ENCODE assay signal across 17 cellular contexts in genomic region chr3:126939347-126939735, GRCh38. TPM values are rescaled to one million over a fixed set of nuclear protein-coding genes. Genes with fewer than 3 reads are reported as not detected.
DNase-seq lines count a peak whose midpoint lies in the region; ATAC-seq, FAIRE-seq and TF ChIP-seq lines count a peak whose summit lies in the region.
"Had no signal": no experiment of that assay in that cellular context is flagged by ENCODE, and none has a peak within 500 bp of the region (broad histone marks: within the 10 kb centered on the region; RNA-seq: fewer than 3 reads in every experiment).

No MANE protein-coding gene starts in this region.

- no peaks in the 10 kb centered on the region for H3K27me3 Mint-ChIP-seq in brain
- no peaks in the 10 kb centered on the region for H3K27me3 Mint-ChIP-seq in activated CD8-positive, alpha-beta T cell treated with anti-CD3 and anti-CD28 coated beads for 36 hours
- H3K27me3 Mint-ChIP-seq: activated CD8-positive, alpha-beta memory T cell treated with anti-CD3 and anti-CD28 coated beads, Interleukin-2, amount 10 ng/mL, durations not matched to agents 7 days and 5 days; activated naive CD4-positive, alpha-beta T cell treated with anti-CD3 and anti-CD28 coated beads, Interleukin-2, amount 50 U/mL, for 24 hours; central memory CD8-positive, alpha-beta T cell had no signal

- no peaks in the 10 kb centered on the region for H3K9me3 ChIP-seq in BE2C
- H3K9me3 ChIP-seq: mucosa of descending colon, Peyer's patch had no signal

- DNase-seq in BE2C (peak; percentile 49), HTR-8/SVneo (ENCODE audit: insufficient read length, low spot score) (no peak), left colon (no peak)
- no peak for DNase-seq in stimulated activated CD4-positive, alpha-beta T cell treated with anti-CD3 and anti-CD28 coated beads, Interleukin-15, amount 100 ng/mL, for 24 hours
- no peak for DNase-seq in activated CD8-positive, alpha-beta memory T cell treated with anti-CD3 and anti-CD28 coated beads for 24 hours
- no peak for DNase-seq in activated CD8-positive, alpha-beta T cell treated with anti-CD3 and anti-CD28 coated beads for 36 hours
- DNase-seq: activated CD8-positive, alpha-beta memory T cell treated with anti-CD3 and anti-CD28 coated beads, Interleukin-2, amount 10 ng/mL, durations not matched to agents 7 days and 5 days; DMS79 treated with DMSO at 0.1 percent for 48 hours; Peyer's patch; stimulated activated naive CD4-positive, alpha-beta T cell treated with Interleukin-2 at 50 U/mL for 16 hours had no signal

- H3K4me1 ChIP-seq in BE2C = peaks cover 32% of the 10 kb centered on the region

- FAIRE-seq in HTR-8/SVneo (lab: Jason Lieb, UNC) = peak; percentile 40
- FAIRE-seq: H54, TTC549 had no signal

- no peaks in the 10 kb centered on the region for H3K9me3 Mint-ChIP-seq in brain
- H3K9me3 Mint-ChIP-seq in activated CD8-positive, alpha-beta T cell treated with anti-CD3 and anti-CD28 coated beads for 36 hours = no peaks in the 10 kb centered on the region
- H3K9me3 Mint-ChIP-seq: activated naive CD4-positive, alpha-beta T cell treated with anti-CD3 and anti-CD28 coated beads, Interleukin-2, amount 50 U/mL, for 24 hours; central memory CD8-positive, alpha-beta T cell had no signal

- H3K4me1 Mint-ChIP-seq in brain = peaks cover 58% of the 10 kb centered on the region
- no peaks in the 10 kb centered on the region for H3K4me1 Mint-ChIP-seq in activated CD8-positive, alpha-beta T cell treated with anti-CD3 and anti-CD28 coated beads for 36 hours (ENCODE audit: low read depth)
- H3K4me1 Mint-ChIP-seq: activated naive CD4-positive, alpha-beta T cell treated with anti-CD3 and anti-CD28 coated beads, Interleukin-2, amount 50 U/mL, for 24 hours had no signal

- TF ChIP-seq CTCF in BE2C (IDR thresholded peaks at IDR 0.05; ENCODE audit: low read depth, low read length) (peak; percentile 71), brain (conservative IDR thresholded peaks at IDR 0.05) (peak; percentile 16 to 42)
- no peak for TF ChIP-seq CTCF in activated CD8-positive, alpha-beta T cell treated with anti-CD3 and anti-CD28 coated beads for 36 hours (IDR thresholded peaks at IDR 0.05)

- CTCF ChIA-PET in activated CD8-positive, alpha-beta T cell treated with anti-CD3 and anti-CD28 coated beads for 36 hours (lab: Charles Lee) = no interaction called here

- H3K27ac Mint-ChIP-seq in brain = peak overlapping the region in 4 of 5 experiments; percentile 3 to 67 (median 28)
- H3K27ac Mint-ChIP-seq in activated CD8-positive, alpha-beta T cell treated with anti-CD3 and anti-CD28 coated beads for 36 hours = no peak overlapping the region
- H3K27ac Mint-ChIP-seq: activated CD8-positive, alpha-beta memory T cell treated with anti-CD3 and anti-CD28 coated beads, Interleukin-2, amount 10 ng/mL, durations not matched to agents 7 days and 5 days; activated naive CD4-positive, alpha-beta T cell treated with anti-CD3 and anti-CD28 coated beads, Interleukin-2, amount 50 U/mL, for 24 hours had no signal

- no peaks in the 10 kb centered on the region for H3K36me3 ChIP-seq in BE2C
- H3K36me3 ChIP-seq: Peyer's patch had no signal

- H3K27me3 ChIP-seq in BE2C = no peaks in the 10 kb centered on the region
- H3K27me3 ChIP-seq: Peyer's patch had no signal

- H3K36me3 Mint-ChIP-seq in brain = no peaks in the 10 kb centered on the region
- no peaks in the 10 kb centered on the region for H3K36me3 Mint-ChIP-seq in activated CD8-positive, alpha-beta T cell treated with anti-CD3 and anti-CD28 coated beads for 36 hours (ENCODE audit: low read depth)
- H3K36me3 Mint-ChIP-seq: activated CD8-positive, alpha-beta memory T cell treated with anti-CD3 and anti-CD28 coated beads, Interleukin-2, amount 10 ng/mL, durations not matched to agents 7 days and 5 days had no signal

- POLR2A ChIA-PET in activated CD8-positive, alpha-beta T cell treated with anti-CD3 and anti-CD28 coated beads for 36 hours (lab: Charles Lee) = no interaction called here

- H3K4me3 ChIP-seq in BE2C (ENCODE audit: low read depth, low read length) = peak overlapping the region; percentile 8
- H3K4me3 ChIP-seq: mucosa of descending colon, Peyer's patch had no signal

- no peak overlapping the region for H3K4me3 Mint-ChIP-seq in brain
- no peak overlapping the region for H3K4me3 Mint-ChIP-seq in activated CD8-positive, alpha-beta T cell treated with anti-CD3 and anti-CD28 coated beads for 36 hours
- H3K4me3 Mint-ChIP-seq: activated CD8-positive, alpha-beta memory T cell treated with anti-CD3 and anti-CD28 coated beads, Interleukin-2, amount 10 ng/mL, durations not matched to agents 7 days and 5 days; activated naive CD4-positive, alpha-beta T cell treated with anti-CD3 and anti-CD28 coated beads, Interleukin-2, amount 50 U/mL, for 24 hours; central memory CD8-positive, alpha-beta T cell had no signal

- peak; percentile 17 for ATAC-seq in left colon
- no peak for ATAC-seq in HG03469 (IDR thresholded peaks at IDR 0.05; ENCODE audit: unreplicated experiment)
- no peak for ATAC-seq in activated CD8-positive, alpha-beta T cell treated with anti-CD3 and anti-CD28 coated beads for 36 hours
- ATAC-seq: activated CD8-positive, alpha-beta memory T cell treated with anti-CD3 and anti-CD28 coated beads, Interleukin-2, amount 10 ng/mL, durations not matched to agents 7 days and 5 days had no signal

- intact Hi-C loops in left colon (cut with DNase I, micrococcal nuclease) = no loop called here
- intact Hi-C loops in activated CD8-positive, alpha-beta T cell treated with anti-CD3 and anti-CD28 coated beads for 36 hours (cut with micrococcal nuclease) = no loop called here

RNA-seq across cellular contexts. Expression of gene PLXNA1, which starts 43.6 kb away (rescaled TPM):
- 261 TPM for polyA plus RNA-seq in BE2C (2012; ENCODE audit: insufficient read depth, insufficient read length, low read depth)
- polyA plus RNA-seq in brain (ENCODE audit: insufficient read depth, low read depth, low replicate concordance) = 22.2 TPM
- 10 to 100 TPM; 15.4 to 18.0 TPM for total RNA-seq in left colon
- 1 to 10 TPM; 5.1 to 6.6 TPM for total RNA-seq in activated CD8-positive, alpha-beta T cell treated with anti-CD3 and anti-CD28 coated beads for 36 hours
